In genomic region chr9:88555581-88555980, GRCh38 we compare ENCODE assay signal across 9 cellular contexts. TPM values are rescaled to one million over a fixed set of nuclear protein-coding genes. Genes with fewer than 3 reads are reported as not detected.
"Had no signal": no experiment of that assay in that cellular context is flagged by ENCODE, and none has a peak within 500 bp of the region (broad histone marks: within the 10 kb centered on the region; RNA-seq: fewer than 3 reads in every experiment).

No MANE protein-coding gene starts in this region.

- H3K4me3 ChIP-seq: GM23248, K562 had no signal

- FAIRE-seq: H54, HTR-8/SVneo, K562 had no signal

- DNase-seq: GM23248, GOT3, H9, HCEC 1CT, IMR-90 had no signal

- H3K27ac Mint-ChIP-seq: H9 had no signal

- ATAC-seq: K562 had no signal

- H3K4me3 Mint-ChIP-seq: H9 had no signal

- H3K9ac ChIP-seq: GM23248 had no signal

- H3K27ac ChIP-seq: GM23248 had no signal

- H3K9me3 Mint-ChIP-seq: H9 had no signal

- H2AFZ ChIP-seq: GM23248 had no signal

RNA-seq across cellular contexts. Expression of gene NXNL2, which starts 20.6 kb away (rescaled TPM):
- total RNA-seq: HT-29, K562 had no signal
